2 cellular contexts compared by ENCODE assay signal in the genomic region with DNA sequence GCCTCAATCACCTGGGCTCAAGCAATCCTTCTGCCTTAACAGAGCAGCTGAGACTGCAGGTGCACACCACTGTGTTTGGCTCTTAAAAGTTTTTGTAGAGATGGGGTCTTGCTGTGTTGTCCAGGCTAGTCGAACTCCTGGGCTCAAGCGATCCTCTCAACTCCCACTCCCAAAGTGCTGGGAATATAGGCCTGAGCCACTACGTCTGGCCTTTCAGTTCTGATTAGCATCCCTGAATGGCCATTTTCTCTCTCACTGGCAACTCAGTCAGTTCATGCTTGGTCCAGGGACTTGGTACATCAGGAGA.
TF ChIP-seq lines count a peak whose summit lies in the region.

No MANE protein-coding gene starts in this region.

TF ChIP-seq in GM23338, 12 proteins besides CTCF, POLR2A, EP300 and RAD21 (continues in another document):
- TF ChIP-seq JUNB (IDR thresholded peaks at IDR 0.05; ENCODE audit: unreplicated experiment) = no peak
- TF ChIP-seq, protein P1, sequence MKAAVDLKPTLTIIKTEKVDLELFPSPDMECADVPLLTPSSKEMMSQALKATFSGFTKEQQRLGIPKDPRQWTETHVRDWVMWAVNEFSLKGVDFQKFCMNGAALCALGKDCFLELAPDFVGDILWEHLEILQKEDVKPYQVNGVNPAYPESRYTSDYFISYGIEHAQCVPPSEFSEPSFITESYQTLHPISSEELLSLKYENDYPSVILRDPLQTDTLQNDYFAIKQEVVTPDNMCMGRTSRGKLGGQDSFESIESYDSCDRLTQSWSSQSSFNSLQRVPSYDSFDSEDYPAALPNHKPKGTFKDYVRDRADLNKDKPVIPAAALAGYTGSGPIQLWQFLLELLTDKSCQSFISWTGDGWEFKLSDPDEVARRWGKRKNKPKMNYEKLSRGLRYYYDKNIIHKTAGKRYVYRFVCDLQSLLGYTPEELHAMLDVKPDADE (IDR thresholded peaks at IDR 0.05) = no peak
- TF ChIP-seq, protein P2, sequence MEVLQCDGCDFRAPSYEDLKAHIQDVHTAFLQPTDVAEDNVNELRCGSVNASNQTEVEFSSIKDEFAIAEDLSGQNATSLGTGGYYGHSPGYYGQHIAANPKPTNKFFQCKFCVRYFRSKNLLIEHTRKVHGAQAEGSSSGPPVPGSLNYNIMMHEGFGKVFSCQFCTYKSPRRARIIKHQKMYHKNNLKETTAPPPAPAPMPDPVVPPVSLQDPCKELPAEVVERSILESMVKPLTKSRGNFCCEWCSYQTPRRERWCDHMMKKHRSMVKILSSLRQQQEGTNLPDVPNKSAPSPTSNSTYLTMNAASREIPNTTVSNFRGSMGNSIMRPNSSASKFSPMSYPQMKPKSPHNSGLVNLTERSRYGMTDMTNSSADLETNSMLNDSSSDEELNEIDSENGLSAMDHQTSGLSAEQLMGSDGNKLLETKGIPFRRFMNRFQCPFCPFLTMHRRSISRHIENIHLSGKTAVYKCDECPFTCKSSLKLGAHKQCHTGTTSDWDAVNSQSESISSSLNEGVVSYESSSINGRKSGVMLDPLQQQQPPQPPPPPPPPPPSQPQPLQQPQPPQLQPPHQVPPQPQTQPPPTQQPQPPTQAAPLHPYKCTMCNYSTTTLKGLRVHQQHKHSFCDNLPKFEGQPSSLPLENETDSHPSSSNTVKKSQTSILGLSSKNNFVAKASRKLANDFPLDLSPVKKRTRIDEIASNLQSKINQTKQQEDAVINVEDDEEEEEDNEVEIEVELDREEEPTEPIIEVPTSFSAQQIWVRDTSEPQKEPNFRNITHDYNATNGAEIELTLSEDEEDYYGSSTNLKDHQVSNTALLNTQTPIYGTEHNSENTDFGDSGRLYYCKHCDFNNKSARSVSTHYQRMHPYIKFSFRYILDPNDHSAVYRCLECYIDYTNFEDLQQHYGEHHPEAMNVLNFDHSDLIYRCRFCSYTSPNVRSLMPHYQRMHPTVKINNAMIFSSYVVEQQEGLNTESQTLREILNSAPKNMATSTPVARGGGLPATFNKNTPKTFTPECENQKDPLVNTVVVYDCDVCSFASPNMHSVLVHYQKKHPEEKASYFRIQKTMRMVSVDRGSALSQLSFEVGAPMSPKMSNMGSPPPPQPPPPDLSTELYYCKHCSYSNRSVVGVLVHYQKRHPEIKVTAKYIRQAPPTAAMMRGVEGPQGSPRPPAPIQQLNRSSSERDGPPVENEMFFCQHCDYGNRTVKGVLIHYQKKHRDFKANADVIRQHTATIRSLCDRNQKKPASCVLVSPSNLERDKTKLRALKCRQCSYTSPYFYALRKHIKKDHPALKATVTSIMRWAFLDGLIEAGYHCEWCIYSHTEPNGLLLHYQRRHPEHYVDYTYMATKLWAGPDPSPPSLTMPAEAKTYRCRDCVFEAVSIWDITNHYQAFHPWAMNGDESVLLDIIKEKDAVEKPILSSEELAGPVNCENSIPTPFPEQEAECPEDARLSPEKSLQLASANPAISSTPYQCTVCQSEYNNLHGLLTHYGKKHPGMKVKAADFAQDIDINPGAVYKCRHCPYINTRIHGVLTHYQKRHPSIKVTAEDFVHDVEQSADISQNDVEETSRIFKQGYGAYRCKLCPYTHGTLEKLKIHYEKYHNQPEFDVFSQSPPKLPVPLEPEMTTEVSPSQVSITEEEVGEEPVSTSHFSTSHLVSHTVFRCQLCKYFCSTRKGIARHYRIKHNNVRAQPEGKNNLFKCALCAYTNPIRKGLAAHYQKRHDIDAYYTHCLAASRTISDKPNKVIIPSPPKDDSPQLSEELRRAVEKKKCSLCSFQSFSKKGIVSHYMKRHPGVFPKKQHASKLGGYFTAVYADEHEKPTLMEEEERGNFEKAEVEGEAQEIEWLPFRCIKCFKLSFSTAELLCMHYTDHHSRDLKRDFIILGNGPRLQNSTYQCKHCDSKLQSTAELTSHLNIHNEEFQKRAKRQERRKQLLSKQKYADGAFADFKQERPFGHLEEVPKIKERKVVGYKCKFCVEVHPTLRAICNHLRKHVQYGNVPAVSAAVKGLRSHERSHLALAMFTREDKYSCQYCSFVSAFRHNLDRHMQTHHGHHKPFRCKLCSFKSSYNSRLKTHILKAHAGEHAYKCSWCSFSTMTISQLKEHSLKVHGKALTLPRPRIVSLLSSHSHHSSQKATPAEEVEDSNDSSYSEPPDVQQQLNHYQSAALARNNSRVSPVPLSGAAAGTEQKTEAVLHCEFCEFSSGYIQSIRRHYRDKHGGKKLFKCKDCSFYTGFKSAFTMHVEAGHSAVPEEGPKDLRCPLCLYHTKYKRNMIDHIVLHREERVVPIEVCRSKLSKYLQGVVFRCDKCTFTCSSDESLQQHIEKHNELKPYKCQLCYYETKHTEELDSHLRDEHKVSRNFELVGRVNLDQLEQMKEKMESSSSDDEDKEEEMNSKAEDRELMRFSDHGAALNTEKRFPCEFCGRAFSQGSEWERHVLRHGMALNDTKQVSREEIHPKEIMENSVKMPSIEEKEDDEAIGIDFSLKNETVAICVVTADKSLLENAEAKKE (CRISPR knock-in tag; IDR thresholded peaks at IDR 0.05) = no peak
- no peak for TF ChIP-seq CREB1 (CRISPR knock-in tag; IDR thresholded peaks at IDR 0.05; ENCODE audit: low read depth)
- TF ChIP-seq ZNF331 (CRISPR knock-in tag; IDR thresholded peaks at IDR 0.05; ENCODE audit: low read depth) = no peak
- TF ChIP-seq EZH2phosphoT487 (IDR thresholded peaks at IDR 0.05; ENCODE audit: unreplicated experiment) = no peak
- TF ChIP-seq EZH2 (IDR thresholded peaks at IDR 0.05; ENCODE audit: low read depth, unreplicated experiment) = no peak
- no peak for TF ChIP-seq STAT1 (IDR thresholded peaks at IDR 0.05; ENCODE audit: unreplicated experiment)
- no peak for TF ChIP-seq NANOG (IDR thresholded peaks at IDR 0.05; ENCODE audit: borderline replicate concordance)
- TF ChIP-seq ZNF114 (CRISPR knock-in tag; IDR thresholded peaks at IDR 0.05) = no peak
- TF ChIP-seq REST (IDR thresholded peaks at IDR 0.05; ENCODE audit: unreplicated experiment) = no peak

TF ChIP-seq in K562, 482 proteins besides CTCF, POLR2A, EP300 and RAD21:
- TF ChIP-seq ZNF175 (CRISPR knock-in tag; IDR thresholded peaks at IDR 0.05; ENCODE audit: low read depth) (no peak), ZNF121 (CRISPR knock-in tag; conservative IDR thresholded peaks at IDR 0.05) (peak; percentile 67; the same call in 1 of the 2 replicates)
